Comparison of ENCODE assay signal across 20 cellular contexts in genomic region chr3:100548053-100548452, GRCh38. TPM values are rescaled to one million over a fixed set of nuclear protein-coding genes. Genes with fewer than 3 reads are reported as not detected.
A peak's percentile ranks its signal among the peaks of the same experiment; 100 is the strongest.
DNase-seq lines count a peak whose midpoint lies in the region; ATAC-seq and TF ChIP-seq lines count a peak whose summit lies in the region.
"Had no signal": no experiment of that assay in that cellular context is flagged by ENCODE, and none has a peak within 500 bp of the region (broad histone marks: within the 10 kb centered on the region; RNA-seq: fewer than 3 reads in every experiment).

No MANE protein-coding gene starts in this region.

- H3K9me3 ChIP-seq in OCI-LY3 (ENCODE audit: insufficient read depth, low read length): no peaks in the 10 kb centered on the region
- no peaks in the 10 kb centered on the region for H3K9me3 ChIP-seq in mucosa of descending colon
- H3K9me3 ChIP-seq: ovary, right lobe of liver, SJSA1, stomach had no signal

- no peaks in the 10 kb centered on the region for H4K20me1 ChIP-seq in OCI-LY3 (ENCODE audit: insufficient read depth, low read length)

- DNase-seq in COLO668 (lab: John Stamatoyannopoulos, UW; ENCODE audit: unreplicated experiment) (peak; percentile 6), NCI-H187 treated with DMSO at 0.1 percent for 48 hours (lab: John Stamatoyannopoulos, UW) (peak; percentile 80), foreskin keratinocyte (peak; percentile 59 to 73), NCI-H446 treated with DMSO at 0.1 percent for 48 hours (lab: John Stamatoyannopoulos, UW) (no peak), GM10266 (ENCODE audit: extremely low spot score) (no peak), mucosa of descending colon (no peak)
- DNase-seq in stimulated activated CD4-positive, alpha-beta T cell treated with anti-CD3 and anti-CD28 coated beads, Interleukin-4, amount 100 ng/mL, for 1 hour: no peak
- DNase-seq: activated CD4-positive, alpha-beta T cell treated with anti-CD3 and anti-CD28 coated beads for 1 hour; CD4-positive, CD25-positive, alpha-beta regulatory T cell; NCI-H2171 treated with DMSO at 0.1 percent for 48 hours; ovary; right lobe of liver; stimulated activated CD4-positive, alpha-beta T cell treated with anti-CD3 and anti-CD28 coated beads, Interleukin-2, amount 100 ng/mL, for 24 hours; stomach; T1000 had no signal

- H3K36me3 ChIP-seq in OCI-LY3 (replicated peaks; ENCODE audit: low read depth, low read length) (no peaks in the 10 kb centered on the region), mucosa of descending colon (ENCODE audit: low read depth) (no peaks in the 10 kb centered on the region)
- H3K36me3 ChIP-seq: ovary, right lobe of liver, SJSA1, stomach had no signal

- H2AFZ ChIP-seq in OCI-LY3 (ENCODE audit: low read depth, low read length): no peak overlapping the region; the same call in 1 of the 2 replicates

- no peaks in the 10 kb centered on the region for H3K79me2 ChIP-seq in OCI-LY3 (ENCODE audit: low read length)

- ATAC-seq in foreskin keratinocyte: peak; percentile 77
- ATAC-seq in mucosa of descending colon: no peak
- ATAC-seq: activated T-helper 17 cell treated with anti-CD3 and anti-CD28 coated beads, Interleukin-2, amount 50 U/mL, for 72 hours; HepG2; right lobe of liver had no signal

- no peak overlapping the region for H3K4me3 ChIP-seq in OCI-LY3 (ENCODE audit: low read length)
- H3K4me3 ChIP-seq in mucosa of descending colon: no peak overlapping the region
- H3K4me3 ChIP-seq: ovary, right lobe of liver, SJSA1, stomach had no signal

- H3K4me1 ChIP-seq in OCI-LY3 (ENCODE audit: low read length): peaks cover 9% of the 10 kb centered on the region
- peaks cover 6% of the 10 kb centered on the region for H3K4me1 ChIP-seq in foreskin keratinocyte
- no peaks in the 10 kb centered on the region for H3K4me1 ChIP-seq in mucosa of descending colon (ENCODE audit: low read depth)
- H3K4me1 ChIP-seq: SJSA1, stomach had no signal

- H3K9ac ChIP-seq in OCI-LY3 (ENCODE audit: low read length): no peak overlapping the region

- TF ChIP-seq CTCF in OCI-LY3 (IDR thresholded peaks at IDR 0.05; ENCODE audit: low read depth, low read length): no peak
- no peak for TF ChIP-seq CTCF in foreskin keratinocyte (conservative IDR thresholded peaks at IDR 0.05)
- TF ChIP-seq CTCF in GM10266 (IDR thresholded peaks at IDR 0.05; ENCODE audit: control insufficient read depth, insufficient read depth, low read depth, missing control alignments): no peak
- TF ChIP-seq CTCF in mucosa of descending colon (IDR thresholded peaks at IDR 0.05): no peak

- H3K4me2 ChIP-seq in OCI-LY3 (ENCODE audit: low read length): peak overlapping the region; percentile 16

- H3K27me3 ChIP-seq in OCI-LY3 (ENCODE audit: low read depth, low read length) (no peaks in the 10 kb centered on the region), foreskin keratinocyte (no peaks in the 10 kb centered on the region)
- H3K27me3 ChIP-seq: ovary, right lobe of liver, SJSA1, stomach had no signal

- intact Hi-C loops in mucosa of descending colon (cut with DNase I, micrococcal nuclease): no loop called here

- no peak overlapping the region for H3K27ac ChIP-seq in OCI-LY3 (ENCODE audit: low read length)
- H3K27ac ChIP-seq in foreskin keratinocyte: no peak overlapping the region
- H3K27ac ChIP-seq: epithelial cell of prostate, ovary, SJSA1, stomach had no signal

RNA-seq across cellular contexts. Expression of gene TMEM45A, which starts 55.6 kb away (rescaled TPM):
- total RNA-seq in foreskin keratinocyte (16.1 and 19.7 TPM in 2 replicates), mucosa of descending colon (10 to 100 TPM in 1 of 3 donors, 1 to 10 TPM in 2; 1.9 to 11.4 (median 6.0) TPM)
- 14.7 and 15.7 TPM in 2 replicates for polyA plus RNA-seq in foreskin keratinocyte
- polyA plus RNA-seq: CD4-positive, CD25-positive, alpha-beta regulatory T cell had no signal

Comparison
In these comparisons a context has a peak if more than half of its experiments do, and no peak if none do; other contexts are left out.
1. DNase-seq: peak in COLO668 (single experiment), NCI-H187 treated with DMSO at 0.1 percent for 48 hours (single experiment) and foreskin keratinocyte (2 of 2); none in stimulated activated CD4-positive, alpha-beta T cell treated with anti-CD3 and anti-CD28 coated beads, Interleukin-4, amount 100 ng/mL, for 1 hour (single experiment), NCI-H446 treated with DMSO at 0.1 percent for 48 hours (single experiment), GM10266 (single experiment) and mucosa of descending colon (0 of 3).